Comparison of ENCODE assay signal across 23 cellular contexts in the genomic region with DNA sequence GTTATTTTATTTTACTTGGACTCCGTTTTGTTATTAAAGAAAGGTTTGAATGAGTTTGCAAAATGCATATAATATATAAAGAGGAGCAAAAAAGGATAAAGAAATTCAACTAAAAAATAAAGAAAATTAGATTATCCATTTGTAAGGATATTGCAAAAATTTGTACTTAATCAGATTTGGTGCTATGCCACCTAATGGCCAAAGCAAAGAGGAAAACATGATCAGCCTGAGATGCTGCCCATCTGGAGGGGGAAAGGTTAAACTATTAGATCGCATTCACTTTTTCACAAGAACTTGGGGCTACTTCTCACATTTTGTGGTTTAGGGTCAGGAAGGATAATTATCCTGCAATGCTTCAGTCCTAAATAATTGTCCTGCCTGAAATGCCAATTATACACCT.
A peak's percentile ranks its signal among the peaks of the same experiment; 100 is the strongest.
DNase-seq lines count a peak whose midpoint lies in the region; ATAC-seq and TF ChIP-seq lines count a peak whose summit lies in the region.
"Had no signal": no experiment of that assay in that cellular context is flagged by ENCODE, and none has a peak within 500 bp of the region (broad histone marks: within the 10 kb centered on the region; RNA-seq: fewer than 3 reads in every experiment).

No MANE protein-coding gene starts in this region.

- no peak overlapping the region for H2AFZ ChIP-seq in neural cell (ENCODE audit: low read depth, low read length)
- H2AFZ ChIP-seq: parathyroid adenoma had no signal

- no peaks in the 10 kb centered on the region for H3K27me3 ChIP-seq in neural cell (ENCODE audit: insufficient read depth, low read depth, low read length)
- no peaks in the 10 kb centered on the region for H3K27me3 ChIP-seq in Peyer's patch
- H3K27me3 ChIP-seq: SJSA1, tibial artery had no signal

- no peaks in the 10 kb centered on the region for H3K9me2 ChIP-seq in neural cell (ENCODE audit: insufficient read depth, low read length)

- peak overlapping the region; percentile 51 for H3K4me2 ChIP-seq in neural cell (ENCODE audit: low read length)

- H3K36me3 ChIP-seq in neural cell (ENCODE audit: insufficient read depth, low read length) (no peaks in the 10 kb centered on the region), Peyer's patch (no peaks in the 10 kb centered on the region)
- H3K36me3 ChIP-seq: SJSA1, tibial artery had no signal

- no peaks in the 10 kb centered on the region for H3K9me3 ChIP-seq in neural cell (ENCODE audit: low read length)
- peaks cover 0 to 4% (median 0%) of the 10 kb centered on the region in 4 donors for H3K9me3 ChIP-seq in Peyer's patch
- H3K9me3 ChIP-seq: SJSA1, tibial artery had no signal

- no peaks in the 10 kb centered on the region for H3K4me1 ChIP-seq in Peyer's patch
- H3K4me1 ChIP-seq: parathyroid adenoma, SJSA1, tibial artery had no signal

- H3K4me3 ChIP-seq in GM12864 (ENCODE audit: low read depth, low read length) (no peak overlapping the region), choroid plexus epithelial cell (ENCODE audit: low read depth, low read length) (no peak overlapping the region), neural cell (ENCODE audit: low read length) (peak overlapping the region; percentile 49), Peyer's patch (no peak overlapping the region)
- H3K4me3 ChIP-seq: SJSA1, tibial artery had no signal

- no peaks in the 10 kb centered on the region for H3F3A ChIP-seq in neural cell (ENCODE audit: insufficient read depth, low read length, poor library complexity, severe bottlenecking)

- H3K9ac ChIP-seq in neural cell (ENCODE audit: low read length), result peak overlapping the region; percentile 62
- H3K9ac ChIP-seq: parathyroid adenoma had no signal

- H4K20me1 ChIP-seq in neural cell (ENCODE audit: insufficient read depth), result no peaks in the 10 kb centered on the region

- TF ChIP-seq POLR2A in Peyer's patch (IDR thresholded peaks at IDR 0.05), result no peak

- no peak for ATAC-seq in HG02610 (IDR thresholded peaks at IDR 0.05; ENCODE audit: unreplicated experiment)

- no peak for TF ChIP-seq RAD21 in neural cell (conservative IDR thresholded peaks at IDR 0.05)

- no peak for TF ChIP-seq EP300 in neural cell (conservative IDR thresholded peaks at IDR 0.05; ENCODE audit: poor library complexity, severe bottlenecking)

- DNase-seq in GM12864 (ENCODE audit: low read depth), result no peak
- peak; percentile 26 for DNase-seq in choroid plexus epithelial cell (ENCODE audit: low read depth)
- DNase-seq in Peyer's patch, result no peak
- no peak for DNase-seq in activated naive CD4-positive, alpha-beta T cell treated with Interleukin-2 at 50 U/mL for 16 hours
- DNase-seq: activated CD4-positive, alpha-beta memory T cell treated with anti-CD3 and anti-CD28 coated beads, Interleukin-2, amount 10 ng/mL, durations not matched to agents 7 days and 5 days; activated naive CD4-positive, alpha-beta T cell treated with anti-CD3 and anti-CD28 coated beads, Interleukin-2, amount 10 ng/mL, durations not matched to agents 7 days and 5 days; activated T-cell treated with anti-CD3 and anti-CD28 coated beads, Interleukin-2, amount 50 U/mL, for 24 hours; effector memory CD4-positive, alpha-beta T cell; H7; hypothalamus; kidney; naive B cell; NCI-H1930; NCI-H510A; stimulated activated CD4-positive, alpha-beta T cell treated with anti-CD3 and anti-CD28 coated beads, Interleukin-2, amount 100 ng/mL, for 24 hours; stimulated activated naive CD4-positive, alpha-beta T cell treated with Interleukin-2 at 50 U/mL for 16 hours; tibial artery had no signal

- TF ChIP-seq CTCF in GM12864 (IDR thresholded peaks at IDR 0.05; ENCODE audit: low read depth, low read length, missing control alignments), result peak; percentile 10
- 0 out of 2 replicates have a peak, but pooled peaks have one; percentile 9 for TF ChIP-seq CTCF in LNCAP (IDR thresholded peaks at IDR 0.05)
- peak; percentile 49 for TF ChIP-seq CTCF in choroid plexus epithelial cell (conservative IDR thresholded peaks at IDR 0.05; ENCODE audit: low read depth, low read length)
- no peak for TF ChIP-seq CTCF in neural cell (IDR thresholded peaks at IDR 0.05; ENCODE audit: poor library complexity, severe bottlenecking)
- no peak for TF ChIP-seq CTCF in Peyer's patch (IDR thresholded peaks at IDR 0.05)

- H3K27ac ChIP-seq in neural cell (ENCODE audit: low read length) (peak overlapping the region; percentile 88), Peyer's patch (no peak overlapping the region)
- H3K27ac ChIP-seq: HL-60, parathyroid adenoma, SJSA1, tibial artery had no signal

- no peaks in the 10 kb centered on the region for H3K79me2 ChIP-seq in neural cell (replicated peaks; ENCODE audit: insufficient read depth, low read length)
- H3K79me2 ChIP-seq: parathyroid adenoma had no signal

TF ChIP-seq in neural cell, 6 proteins besides CTCF, POLR2A, EP300 and RAD21:
- no peak for TF ChIP-seq SMC3 (conservative IDR thresholded peaks at IDR 0.05; ENCODE audit: poor library complexity)
- TF ChIP-seq, protein P1, sequence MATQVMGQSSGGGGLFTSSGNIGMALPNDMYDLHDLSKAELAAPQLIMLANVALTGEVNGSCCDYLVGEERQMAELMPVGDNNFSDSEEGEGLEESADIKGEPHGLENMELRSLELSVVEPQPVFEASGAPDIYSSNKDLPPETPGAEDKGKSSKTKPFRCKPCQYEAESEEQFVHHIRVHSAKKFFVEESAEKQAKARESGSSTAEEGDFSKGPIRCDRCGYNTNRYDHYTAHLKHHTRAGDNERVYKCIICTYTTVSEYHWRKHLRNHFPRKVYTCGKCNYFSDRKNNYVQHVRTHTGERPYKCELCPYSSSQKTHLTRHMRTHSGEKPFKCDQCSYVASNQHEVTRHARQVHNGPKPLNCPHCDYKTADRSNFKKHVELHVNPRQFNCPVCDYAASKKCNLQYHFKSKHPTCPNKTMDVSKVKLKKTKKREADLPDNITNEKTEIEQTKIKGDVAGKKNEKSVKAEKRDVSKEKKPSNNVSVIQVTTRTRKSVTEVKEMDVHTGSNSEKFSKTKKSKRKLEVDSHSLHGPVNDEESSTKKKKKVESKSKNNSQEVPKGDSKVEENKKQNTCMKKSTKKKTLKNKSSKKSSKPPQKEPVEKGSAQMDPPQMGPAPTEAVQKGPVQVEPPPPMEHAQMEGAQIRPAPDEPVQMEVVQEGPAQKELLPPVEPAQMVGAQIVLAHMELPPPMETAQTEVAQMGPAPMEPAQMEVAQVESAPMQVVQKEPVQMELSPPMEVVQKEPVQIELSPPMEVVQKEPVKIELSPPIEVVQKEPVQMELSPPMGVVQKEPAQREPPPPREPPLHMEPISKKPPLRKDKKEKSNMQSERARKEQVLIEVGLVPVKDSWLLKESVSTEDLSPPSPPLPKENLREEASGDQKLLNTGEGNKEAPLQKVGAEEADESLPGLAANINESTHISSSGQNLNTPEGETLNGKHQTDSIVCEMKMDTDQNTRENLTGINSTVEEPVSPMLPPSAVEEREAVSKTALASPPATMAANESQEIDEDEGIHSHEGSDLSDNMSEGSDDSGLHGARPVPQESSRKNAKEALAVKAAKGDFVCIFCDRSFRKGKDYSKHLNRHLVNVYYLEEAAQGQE (IDR thresholded peaks at IDR 0.05; ENCODE audit: borderline replicate concordance), result no peak
- TF ChIP-seq EZH2 (IDR thresholded peaks at IDR 0.05; ENCODE audit: borderline replicate concordance, insufficient read depth, low read length, poor library complexity, severe bottlenecking), result no peak
- no peak for TF ChIP-seq TAF1 (IDR thresholded peaks at IDR 0.05; ENCODE audit: low read depth)
- TF ChIP-seq MXI1 (conservative IDR thresholded peaks at IDR 0.05; ENCODE audit: poor library complexity, severe bottlenecking), result no peak
- TF ChIP-seq POLR2AphosphoS5 (IDR thresholded peaks at IDR 0.05), result no peak

Comparison
In these comparisons a context has a peak if more than half of its experiments do, and no peak if none do; other contexts are left out.
1. CTCF ChIP-seq: peak in GM12864 (single experiment), LNCAP (single experiment) and choroid plexus epithelial cell (single experiment); none in neural cell (single experiment) and Peyer's patch (0 of 6).